Comparison of ENCODE assay signal across 1 cellular context in the genomic region with DNA sequence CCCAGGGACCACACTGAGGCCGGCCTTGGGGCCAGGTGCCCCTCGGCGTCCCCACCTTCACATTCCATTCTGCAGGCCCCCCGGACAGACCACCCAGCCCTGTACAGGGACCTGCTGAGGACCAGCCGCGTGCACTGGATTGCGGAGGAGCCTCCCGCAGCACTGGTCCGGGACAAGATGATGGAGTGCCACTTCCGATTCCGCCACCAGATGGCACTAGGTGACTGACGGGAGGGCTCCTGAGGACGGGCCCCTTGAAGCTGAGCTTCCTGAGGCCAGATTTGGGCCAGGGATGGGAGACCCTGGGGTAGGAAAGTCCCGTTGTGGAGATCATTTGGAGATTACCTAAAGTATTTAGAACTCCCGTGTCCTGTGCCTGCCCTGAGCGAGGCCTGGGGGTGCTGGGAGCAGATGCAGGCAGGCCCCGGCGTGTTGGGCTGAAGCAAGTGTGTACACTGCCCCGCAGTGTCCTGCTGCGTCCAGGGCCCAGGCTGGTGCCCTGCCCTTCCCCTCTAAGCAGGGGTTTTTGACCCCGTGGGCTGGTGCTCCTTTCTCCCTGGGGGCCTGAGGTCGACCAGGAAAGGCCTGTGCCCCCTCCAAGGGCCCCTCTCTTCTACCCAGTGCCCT.
A peak's percentile ranks its signal among the peaks of the same experiment; 100 is the strongest.
TF ChIP-seq lines count a peak whose summit lies in the region.

No MANE protein-coding gene starts in this region.

TF ChIP-seq in HepG2, 621 proteins besides CTCF, POLR2A, EP300 and RAD21 (continues in another document):
- TF ChIP-seq ZSCAN31 (CRISPR knock-in tag; IDR thresholded peaks at IDR 0.05; ENCODE audit: low read depth): 0 out of 2 replicates have a peak, but pooled peaks have one; percentile 28
- TF ChIP-seq ZNF510 (CRISPR knock-in tag; IDR thresholded peaks at IDR 0.05; ENCODE audit: low read depth): no peak
- TF ChIP-seq, protein P1, sequence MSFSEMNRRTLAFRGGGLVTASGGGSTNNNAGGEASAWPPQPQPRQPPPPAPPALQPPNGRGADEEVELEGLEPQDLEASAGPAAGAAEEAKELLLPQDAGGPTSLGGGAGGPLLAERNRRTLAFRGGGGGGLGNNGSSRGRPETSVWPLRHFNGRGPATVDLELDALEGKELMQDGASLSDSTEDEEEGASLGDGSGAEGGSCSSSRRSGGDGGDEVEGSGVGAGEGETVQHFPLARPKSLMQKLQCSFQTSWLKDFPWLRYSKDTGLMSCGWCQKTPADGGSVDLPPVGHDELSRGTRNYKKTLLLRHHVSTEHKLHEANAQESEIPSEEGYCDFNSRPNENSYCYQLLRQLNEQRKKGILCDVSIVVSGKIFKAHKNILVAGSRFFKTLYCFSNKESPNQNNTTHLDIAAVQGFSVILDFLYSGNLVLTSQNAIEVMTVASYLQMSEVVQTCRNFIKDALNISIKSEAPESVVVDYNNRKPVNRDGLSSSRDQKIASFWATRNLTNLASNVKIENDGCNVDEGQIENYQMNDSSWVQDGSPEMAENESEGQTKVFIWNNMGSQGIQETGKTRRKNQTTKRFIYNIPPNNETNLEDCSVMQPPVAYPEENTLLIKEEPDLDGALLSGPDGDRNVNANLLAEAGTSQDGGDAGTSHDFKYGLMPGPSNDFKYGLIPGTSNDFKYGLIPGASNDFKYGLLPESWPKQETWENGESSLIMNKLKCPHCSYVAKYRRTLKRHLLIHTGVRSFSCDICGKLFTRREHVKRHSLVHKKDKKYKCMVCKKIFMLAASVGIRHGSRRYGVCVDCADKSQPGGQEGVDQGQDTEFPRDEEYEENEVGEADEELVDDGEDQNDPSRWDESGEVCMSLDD (CRISPR knock-in tag; IDR thresholded peaks at IDR 0.05; ENCODE audit: borderline replicate concordance): no peak
- TF ChIP-seq, protein P2, sequence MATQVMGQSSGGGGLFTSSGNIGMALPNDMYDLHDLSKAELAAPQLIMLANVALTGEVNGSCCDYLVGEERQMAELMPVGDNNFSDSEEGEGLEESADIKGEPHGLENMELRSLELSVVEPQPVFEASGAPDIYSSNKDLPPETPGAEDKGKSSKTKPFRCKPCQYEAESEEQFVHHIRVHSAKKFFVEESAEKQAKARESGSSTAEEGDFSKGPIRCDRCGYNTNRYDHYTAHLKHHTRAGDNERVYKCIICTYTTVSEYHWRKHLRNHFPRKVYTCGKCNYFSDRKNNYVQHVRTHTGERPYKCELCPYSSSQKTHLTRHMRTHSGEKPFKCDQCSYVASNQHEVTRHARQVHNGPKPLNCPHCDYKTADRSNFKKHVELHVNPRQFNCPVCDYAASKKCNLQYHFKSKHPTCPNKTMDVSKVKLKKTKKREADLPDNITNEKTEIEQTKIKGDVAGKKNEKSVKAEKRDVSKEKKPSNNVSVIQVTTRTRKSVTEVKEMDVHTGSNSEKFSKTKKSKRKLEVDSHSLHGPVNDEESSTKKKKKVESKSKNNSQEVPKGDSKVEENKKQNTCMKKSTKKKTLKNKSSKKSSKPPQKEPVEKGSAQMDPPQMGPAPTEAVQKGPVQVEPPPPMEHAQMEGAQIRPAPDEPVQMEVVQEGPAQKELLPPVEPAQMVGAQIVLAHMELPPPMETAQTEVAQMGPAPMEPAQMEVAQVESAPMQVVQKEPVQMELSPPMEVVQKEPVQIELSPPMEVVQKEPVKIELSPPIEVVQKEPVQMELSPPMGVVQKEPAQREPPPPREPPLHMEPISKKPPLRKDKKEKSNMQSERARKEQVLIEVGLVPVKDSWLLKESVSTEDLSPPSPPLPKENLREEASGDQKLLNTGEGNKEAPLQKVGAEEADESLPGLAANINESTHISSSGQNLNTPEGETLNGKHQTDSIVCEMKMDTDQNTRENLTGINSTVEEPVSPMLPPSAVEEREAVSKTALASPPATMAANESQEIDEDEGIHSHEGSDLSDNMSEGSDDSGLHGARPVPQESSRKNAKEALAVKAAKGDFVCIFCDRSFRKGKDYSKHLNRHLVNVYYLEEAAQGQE (IDR thresholded peaks at IDR 0.05; ENCODE audit: borderline replicate concordance in 1 of 2, low read depth in 1 of 2, low read length in 2 of 2): no peak
- TF ChIP-seq, protein P3, sequence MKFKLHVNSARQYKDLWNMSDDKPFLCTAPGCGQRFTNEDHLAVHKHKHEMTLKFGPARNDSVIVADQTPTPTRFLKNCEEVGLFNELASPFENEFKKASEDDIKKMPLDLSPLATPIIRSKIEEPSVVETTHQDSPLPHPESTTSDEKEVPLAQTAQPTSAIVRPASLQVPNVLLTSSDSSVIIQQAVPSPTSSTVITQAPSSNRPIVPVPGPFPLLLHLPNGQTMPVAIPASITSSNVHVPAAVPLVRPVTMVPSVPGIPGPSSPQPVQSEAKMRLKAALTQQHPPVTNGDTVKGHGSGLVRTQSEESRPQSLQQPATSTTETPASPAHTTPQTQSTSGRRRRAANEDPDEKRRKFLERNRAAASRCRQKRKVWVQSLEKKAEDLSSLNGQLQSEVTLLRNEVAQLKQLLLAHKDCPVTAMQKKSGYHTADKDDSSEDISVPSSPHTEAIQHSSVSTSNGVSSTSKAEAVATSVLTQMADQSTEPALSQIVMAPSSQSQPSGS (CRISPR knock-in tag; IDR thresholded peaks at IDR 0.05): 0 out of 2 replicates have a peak, but pooled peaks have one; percentile 14
- TF ChIP-seq TOE1 (CRISPR knock-in tag; IDR thresholded peaks at IDR 0.05): no peak
- TF ChIP-seq CAMTA2 (CRISPR knock-in tag; IDR thresholded peaks at IDR 0.05; ENCODE audit: borderline replicate concordance): no peak
- TF ChIP-seq, protein P4, sequence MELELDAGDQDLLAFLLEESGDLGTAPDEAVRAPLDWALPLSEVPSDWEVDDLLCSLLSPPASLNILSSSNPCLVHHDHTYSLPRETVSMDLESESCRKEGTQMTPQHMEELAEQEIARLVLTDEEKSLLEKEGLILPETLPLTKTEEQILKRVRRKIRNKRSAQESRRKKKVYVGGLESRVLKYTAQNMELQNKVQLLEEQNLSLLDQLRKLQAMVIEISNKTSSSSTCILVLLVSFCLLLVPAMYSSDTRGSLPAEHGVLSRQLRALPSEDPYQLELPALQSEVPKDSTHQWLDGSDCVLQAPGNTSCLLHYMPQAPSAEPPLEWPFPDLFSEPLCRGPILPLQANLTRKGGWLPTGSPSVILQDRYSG (CRISPR knock-in tag; IDR thresholded peaks at IDR 0.05): no peak
- TF ChIP-seq SP5 (CRISPR knock-in tag; IDR thresholded peaks at IDR 0.05; ENCODE audit: borderline replicate concordance, low read depth): no peak
- TF ChIP-seq, protein P5, sequence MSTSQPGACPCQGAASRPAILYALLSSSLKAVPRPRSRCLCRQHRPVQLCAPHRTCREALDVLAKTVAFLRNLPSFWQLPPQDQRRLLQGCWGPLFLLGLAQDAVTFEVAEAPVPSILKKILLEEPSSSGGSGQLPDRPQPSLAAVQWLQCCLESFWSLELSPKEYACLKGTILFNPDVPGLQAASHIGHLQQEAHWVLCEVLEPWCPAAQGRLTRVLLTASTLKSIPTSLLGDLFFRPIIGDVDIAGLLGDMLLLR (CRISPR knock-in tag; IDR thresholded peaks at IDR 0.05): no peak
- no peak for TF ChIP-seq EEA1 (CRISPR knock-in tag; IDR thresholded peaks at IDR 0.05; ENCODE audit: borderline replicate concordance)
- 0 out of 2 replicates have a peak, but pooled peaks have one; percentile 14 for TF ChIP-seq PATZ1 (CRISPR knock-in tag; IDR thresholded peaks at IDR 0.05)
- peak; percentile 97 for TF ChIP-seq STAG1 (CRISPR knock-in tag; IDR thresholded peaks at IDR 0.05)
- TF ChIP-seq AHDC1 (CRISPR knock-in tag; IDR thresholded peaks at IDR 0.05; ENCODE audit: borderline replicate concordance): no peak
- TF ChIP-seq, protein P6, sequence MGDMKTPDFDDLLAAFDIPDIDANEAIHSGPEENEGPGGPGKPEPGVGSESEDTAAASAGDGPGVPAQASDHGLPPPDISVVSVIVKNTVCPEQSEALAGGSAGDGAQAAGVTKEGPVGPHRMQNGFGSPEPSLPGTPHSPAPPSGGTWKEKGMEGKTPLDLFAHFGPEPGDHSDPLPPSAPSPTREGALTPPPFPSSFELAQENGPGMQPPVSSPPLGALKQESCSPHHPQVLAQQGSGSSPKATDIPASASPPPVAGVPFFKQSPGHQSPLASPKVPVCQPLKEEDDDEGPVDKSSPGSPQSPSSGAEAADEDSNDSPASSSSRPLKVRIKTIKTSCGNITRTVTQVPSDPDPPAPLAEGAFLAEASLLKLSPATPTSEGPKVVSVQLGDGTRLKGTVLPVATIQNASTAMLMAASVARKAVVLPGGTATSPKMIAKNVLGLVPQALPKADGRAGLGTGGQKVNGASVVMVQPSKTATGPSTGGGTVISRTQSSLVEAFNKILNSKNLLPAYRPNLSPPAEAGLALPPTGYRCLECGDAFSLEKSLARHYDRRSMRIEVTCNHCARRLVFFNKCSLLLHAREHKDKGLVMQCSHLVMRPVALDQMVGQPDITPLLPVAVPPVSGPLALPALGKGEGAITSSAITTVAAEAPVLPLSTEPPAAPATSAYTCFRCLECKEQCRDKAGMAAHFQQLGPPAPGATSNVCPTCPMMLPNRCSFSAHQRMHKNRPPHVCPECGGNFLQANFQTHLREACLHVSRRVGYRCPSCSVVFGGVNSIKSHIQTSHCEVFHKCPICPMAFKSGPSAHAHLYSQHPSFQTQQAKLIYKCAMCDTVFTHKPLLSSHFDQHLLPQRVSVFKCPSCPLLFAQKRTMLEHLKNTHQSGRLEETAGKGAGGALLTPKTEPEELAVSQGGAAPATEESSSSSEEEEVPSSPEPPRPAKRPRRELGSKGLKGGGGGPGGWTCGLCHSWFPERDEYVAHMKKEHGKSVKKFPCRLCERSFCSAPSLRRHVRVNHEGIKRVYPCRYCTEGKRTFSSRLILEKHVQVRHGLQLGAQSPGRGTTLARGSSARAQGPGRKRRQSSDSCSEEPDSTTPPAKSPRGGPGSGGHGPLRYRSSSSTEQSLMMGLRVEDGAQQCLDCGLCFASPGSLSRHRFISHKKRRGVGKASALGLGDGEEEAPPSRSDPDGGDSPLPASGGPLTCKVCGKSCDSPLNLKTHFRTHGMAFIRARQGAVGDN (CRISPR knock-in tag; IDR thresholded peaks at IDR 0.05): peak; percentile 40; the same call in 1 of the 2 replicates
- no peak for TF ChIP-seq SOX13 (IDR thresholded peaks at IDR 0.05)
- TF ChIP-seq SOX13 (CRISPR knock-in tag; conservative IDR thresholded peaks at IDR 0.05 in 1 of 2, IDR thresholded peaks at IDR 0.05 in 1 of 2): no peak
- no peak for TF ChIP-seq MYNN (CRISPR knock-in tag; IDR thresholded peaks at IDR 0.05; ENCODE audit: low read depth)
- TF ChIP-seq ZNF263 (CRISPR knock-in tag; IDR thresholded peaks at IDR 0.05): 0 out of 2 replicates have a peak, but pooled peaks have one; percentile 18
- TF ChIP-seq ZMYM2 (CRISPR knock-in tag; IDR thresholded peaks at IDR 0.05): no peak
- TF ChIP-seq, protein P7, sequence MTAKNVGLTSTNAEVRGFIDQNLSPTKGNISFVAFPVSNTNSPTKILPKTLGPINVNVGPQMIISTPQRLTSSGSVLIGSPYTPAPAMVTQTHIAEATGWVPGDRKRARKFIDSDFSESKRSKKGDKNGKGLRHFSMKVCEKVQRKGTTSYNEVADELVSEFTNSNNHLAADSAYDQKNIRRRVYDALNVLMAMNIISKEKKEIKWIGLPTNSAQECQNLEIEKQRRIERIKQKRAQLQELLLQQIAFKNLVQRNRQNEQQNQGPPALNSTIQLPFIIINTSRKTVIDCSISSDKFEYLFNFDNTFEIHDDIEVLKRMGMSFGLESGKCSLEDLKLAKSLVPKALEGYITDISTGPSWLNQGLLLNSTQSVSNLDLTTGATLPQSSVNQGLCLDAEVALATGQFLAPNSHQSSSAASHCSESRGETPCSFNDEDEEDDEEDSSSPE (CRISPR knock-in tag; IDR thresholded peaks at IDR 0.05): 0 out of 2 replicates have a peak, but pooled peaks have one; percentile 13
- no peak for TF ChIP-seq ARNT2 (CRISPR knock-in tag; IDR thresholded peaks at IDR 0.05; ENCODE audit: low read depth)
- no peak for TF ChIP-seq ZNF747 (CRISPR knock-in tag; IDR thresholded peaks at IDR 0.05; ENCODE audit: borderline replicate concordance)
- peak; percentile 33; the same call in 1 of the 2 replicates for TF ChIP-seq SALL1 (CRISPR knock-in tag; IDR thresholded peaks at IDR 0.05)
- TF ChIP-seq KLF13 (CRISPR knock-in tag; IDR thresholded peaks at IDR 0.05): no peak
